19 cellular contexts compared by ENCODE assay signal in genomic region chr3:143586565-143586964, GRCh38.
DNase-seq lines count a peak whose midpoint lies in the region; ATAC-seq and TF ChIP-seq lines count a peak whose summit lies in the region.
"Had no signal": no experiment of that assay in that cellular context is flagged by ENCODE, and none has a peak within 500 bp of the region (broad histone marks: within the 10 kb centered on the region; RNA-seq: fewer than 3 reads in every experiment).

No MANE protein-coding gene starts in this region.

- no peak for TF ChIP-seq CTCF in gastroesophageal sphincter (IDR thresholded peaks at IDR 0.05)
- no peak for TF ChIP-seq CTCF in suprapubic skin (IDR thresholded peaks at IDR 0.05)

- H3K36me3 ChIP-seq in gastroesophageal sphincter (no peaks in the 10 kb centered on the region), suprapubic skin (no peaks in the 10 kb centered on the region)
- H3K36me3 ChIP-seq: breast epithelium, gastrocnemius medialis, neutrophil, sigmoid colon, uterus had no signal

- H3K27me3 Mint-ChIP-seq in activated T-helper 1 cell treated with anti-CD3 and anti-CD28 coated beads, Interleukin-12 subunit alpha, Interleukin-12 subunit beta, Interleukin-2, Interleukin-4 antibody, amounts not matched to agents 30 ng/mL and 10 ng/mL and 1 ng/mL, durations not matched to agents 14 hours and 24 hours and 36 hours (ENCODE audit: insufficient read depth) = no peaks in the 10 kb centered on the region

- 21 to 33% methylated on average over 2 of the region's 2 CpGs for WGBS in gastroesophageal sphincter (ENCODE audit: low coverage in 1 of 2), 2 donors
- WGBS in suprapubic skin = 43% methylated on average over 2 of the region's 2 CpGs

- H3K27ac Mint-ChIP-seq in activated T-helper 1 cell treated with anti-CD3 and anti-CD28 coated beads, Interleukin-12 subunit alpha, Interleukin-12 subunit beta, Interleukin-2, Interleukin-4 antibody, amounts not matched to agents 30 ng/mL and 10 ng/mL and 1 ng/mL, durations not matched to agents 14 hours and 24 hours and 36 hours = peak overlapping the region; percentile 30

- ATAC-seq in gastroesophageal sphincter = peak; percentile 26
- ATAC-seq in GM21717 (IDR thresholded peaks at IDR 0.05; ENCODE audit: unreplicated experiment) = no peak
- no peak for ATAC-seq in HG03095 (IDR thresholded peaks at IDR 0.05; ENCODE audit: unreplicated experiment)
- no peak for ATAC-seq in GM18519 (IDR thresholded peaks at IDR 0.05; ENCODE audit: low FRiP score, unreplicated experiment)
- ATAC-seq: CD8-positive, alpha-beta T cell; gastrocnemius medialis had no signal

- TF ChIP-seq EP300 in gastroesophageal sphincter (IDR thresholded peaks at IDR 0.05) (no peak), suprapubic skin (IDR thresholded peaks at IDR 0.05) (no peak)

- no peak for TF ChIP-seq POLR2A in gastroesophageal sphincter (IDR thresholded peaks at IDR 0.05)
- no peak for TF ChIP-seq POLR2A in suprapubic skin (IDR thresholded peaks at IDR 0.05)

- H3K4me1 Mint-ChIP-seq in activated T-helper 1 cell treated with anti-CD3 and anti-CD28 coated beads, Interleukin-12 subunit alpha, Interleukin-12 subunit beta, Interleukin-2, Interleukin-4 antibody, amounts not matched to agents 30 ng/mL and 10 ng/mL and 1 ng/mL, durations not matched to agents 14 hours and 24 hours and 36 hours (ENCODE audit: low read depth) = peaks cover 19% of the 10 kb centered on the region

- intact Hi-C loops in activated T-helper 1 cell treated with anti-CD3 and anti-CD28 coated beads, Interleukin-12 subunit alpha, Interleukin-12 subunit beta, Interleukin-2, Interleukin-4 antibody, amounts not matched to agents 30 ng/mL and 10 ng/mL and 1 ng/mL, durations not matched to agents 14 hours and 24 hours and 36 hours (cut with micrococcal nuclease) = loop anchor here (1.0 to 5.0 kb wide), 4 partner anchors 41 to 463 kb away; no protein-coding TSS in a partner anchor

- peak; percentile 38 for DNase-seq in GM04504 (ENCODE audit: low read depth)
- no peak for DNase-seq in activated T-helper 1 cell treated with anti-CD3 and anti-CD28 coated beads, Interleukin-12 subunit alpha, Interleukin-12 subunit beta, Interleukin-2, Interleukin-4 antibody, amounts not matched to agents 30 ng/mL and 10 ng/mL and 1 ng/mL, durations not matched to agents 14 hours and 24 hours and 36 hours (ENCODE audit: low spot score)
- DNase-seq in suprapubic skin (ENCODE audit: low spot score in 2 of 2) = no peak
- DNase-seq: activated effector memory CD4-positive, alpha-beta T cell treated with anti-CD3 and anti-CD28 coated beads, Interleukin-2, amount 50 U/mL, for 16 hours; CD8-positive, alpha-beta T cell; gastrocnemius medialis; Karpas-422; NCI-H1436 treated with DMSO at 0.1 percent for 48 hours; NCI-H345; PC-9; sigmoid colon; uterus had no signal

- H3K9me3 ChIP-seq in gastroesophageal sphincter = no peaks in the 10 kb centered on the region
- H3K9me3 ChIP-seq in suprapubic skin = no peaks in the 10 kb centered on the region
- H3K9me3 ChIP-seq: breast epithelium, gastrocnemius medialis, neutrophil, sigmoid colon, uterus had no signal

- peaks cover 0 to 15% (median 2%) of the 10 kb centered on the region in 3 donors for H3K4me1 ChIP-seq in gastroesophageal sphincter
- peaks cover 21% of the 10 kb centered on the region for H3K4me1 ChIP-seq in suprapubic skin
- H3K4me1 ChIP-seq: breast epithelium, gastrocnemius medialis, uterus had no signal

- no peak overlapping the region for H3K4me3 Mint-ChIP-seq in activated T-helper 1 cell treated with anti-CD3 and anti-CD28 coated beads, Interleukin-12 subunit alpha, Interleukin-12 subunit beta, Interleukin-2, Interleukin-4 antibody, amounts not matched to agents 30 ng/mL and 10 ng/mL and 1 ng/mL, durations not matched to agents 14 hours and 24 hours and 36 hours
- H3K4me3 Mint-ChIP-seq: CD8-positive, alpha-beta T cell had no signal

- no peaks in the 10 kb centered on the region for H3K36me3 Mint-ChIP-seq in activated T-helper 1 cell treated with anti-CD3 and anti-CD28 coated beads, Interleukin-12 subunit alpha, Interleukin-12 subunit beta, Interleukin-2, Interleukin-4 antibody, amounts not matched to agents 30 ng/mL and 10 ng/mL and 1 ng/mL, durations not matched to agents 14 hours and 24 hours and 36 hours (ENCODE audit: low read depth)

- H3K27ac ChIP-seq in gastroesophageal sphincter (no peak overlapping the region), suprapubic skin (peak overlapping the region; percentile 34)
- H3K27ac ChIP-seq: gastrocnemius medialis, HL-60, neutrophil, PC-9 had no signal

- no peak overlapping the region for H3K4me3 ChIP-seq in gastroesophageal sphincter
- no peak overlapping the region for H3K4me3 ChIP-seq in suprapubic skin
- H3K4me3 ChIP-seq: breast epithelium, gastrocnemius medialis, PC-9, sigmoid colon, uterus had no signal

- H3K27me3 ChIP-seq in gastroesophageal sphincter = no peaks in the 10 kb centered on the region
- H3K27me3 ChIP-seq in suprapubic skin = no peaks in the 10 kb centered on the region
- H3K27me3 ChIP-seq: breast epithelium, gastrocnemius medialis, neutrophil, sigmoid colon, uterus had no signal

- H3K9me3 Mint-ChIP-seq in activated T-helper 1 cell treated with anti-CD3 and anti-CD28 coated beads, Interleukin-12 subunit alpha, Interleukin-12 subunit beta, Interleukin-2, Interleukin-4 antibody, amounts not matched to agents 30 ng/mL and 10 ng/mL and 1 ng/mL, durations not matched to agents 14 hours and 24 hours and 36 hours = no peaks in the 10 kb centered on the region
- H3K9me3 Mint-ChIP-seq: CD8-positive, alpha-beta T cell had no signal
